In genomic region chr16:65572156-65572555, GRCh38 we compare ENCODE assay signal across 17 cellular contexts.
DNase-seq lines count a peak whose midpoint lies in the region; ATAC-seq, FAIRE-seq and TF ChIP-seq lines count a peak whose summit lies in the region.
"Had no signal": no experiment of that assay in that cellular context is flagged by ENCODE, and none has a peak within 500 bp of the region (broad histone marks: within the 10 kb centered on the region; RNA-seq: fewer than 3 reads in every experiment).

No MANE protein-coding gene starts in this region.

- H3K4me1 ChIP-seq in left lung: no peaks in the 10 kb centered on the region

- no peak for TF ChIP-seq POLR2A in GM12891 (IDR thresholded peaks at IDR 0.05; ENCODE audit: low read depth, low read length)

- intact Hi-C loops in left lung (cut with DNase I): no loop called here

- FAIRE-seq in GM12891 (lab: Jason Lieb, UNC): no peak

- no peaks in the 10 kb centered on the region for H3K36me3 Mint-ChIP-seq in activated naive CD8-positive, alpha-beta T cell treated with anti-CD3 and anti-CD28 coated beads for 36 hours
- no peaks in the 10 kb centered on the region for H3K36me3 Mint-ChIP-seq in activated naive CD8-positive, alpha-beta T cell treated with anti-CD3 and anti-CD28 coated beads, Interleukin-2, amount 50 U/mL, for 24 hours (ENCODE audit: low read depth)
- H3K36me3 Mint-ChIP-seq: activated naive CD8-positive, alpha-beta T cell; CD4-positive, alpha-beta memory T cell; IgD-negative memory B cell; stimulated activated naive B cell treated with anti-CD40 and anti-IgM and Interleukin-4, amounts not matched to agents 10 μg/mL and 1 μg/mL and 100 μg/mL, for 72 hours had no signal

- H3K27ac ChIP-seq in left lung: no peak overlapping the region

- DNase-seq in AG09319 (ENCODE audit: extremely low read depth, low read depth) (peak; percentile 41), LoVo (ENCODE audit: low spot score) (peak; percentile 51), cardiac fibroblast (ENCODE audit: low read depth in 2 of 2) (peak; percentile 78 to 88), left lung (no peak), GM12891 (ENCODE audit: insufficient read length, low spot score) (no peak)
- no peak for DNase-seq in activated naive CD8-positive, alpha-beta T cell treated with anti-CD3 and anti-CD28 coated beads for 36 hours
- no peak for DNase-seq in activated naive CD8-positive, alpha-beta T cell treated with anti-CD3 and anti-CD28 coated beads, Interleukin-2, amount 50 U/mL, for 24 hours
- DNase-seq: CD4-positive, alpha-beta memory T cell; GOT3; hypothalamus; NCI-H1930; NCI-H774; SHP77 treated with DMSO at 0.1 percent for 48 hours; stimulated activated naive B cell treated with anti-CD40 and anti-IgM and Interleukin-4, amounts not matched to agents 10 μg/mL and 1 μg/mL and 100 μg/mL, for 72 hours had no signal

- H3K9me3 Mint-ChIP-seq in activated naive CD8-positive, alpha-beta T cell treated with anti-CD3 and anti-CD28 coated beads for 36 hours: peaks cover 6% of the 10 kb centered on the region
- H3K9me3 Mint-ChIP-seq in activated naive CD8-positive, alpha-beta T cell treated with anti-CD3 and anti-CD28 coated beads, Interleukin-2, amount 50 U/mL, for 24 hours: peaks cover 18% of the 10 kb centered on the region

- no peak overlapping the region for H3K27ac Mint-ChIP-seq in activated naive CD8-positive, alpha-beta T cell treated with anti-CD3 and anti-CD28 coated beads for 36 hours
- H3K27ac Mint-ChIP-seq in activated naive CD8-positive, alpha-beta T cell treated with anti-CD3 and anti-CD28 coated beads, Interleukin-2, amount 50 U/mL, for 24 hours: no peak overlapping the region
- H3K27ac Mint-ChIP-seq: activated naive CD8-positive, alpha-beta T cell; CD4-positive, alpha-beta memory T cell; IgD-negative memory B cell; stimulated activated naive B cell treated with anti-CD40 and anti-IgM and Interleukin-4, amounts not matched to agents 10 μg/mL and 1 μg/mL and 100 μg/mL, for 72 hours had no signal

- no peaks in the 10 kb centered on the region for H3K4me1 Mint-ChIP-seq in activated naive CD8-positive, alpha-beta T cell treated with anti-CD3 and anti-CD28 coated beads for 36 hours
- H3K4me1 Mint-ChIP-seq in activated naive CD8-positive, alpha-beta T cell treated with anti-CD3 and anti-CD28 coated beads, Interleukin-2, amount 50 U/mL, for 24 hours: no peaks in the 10 kb centered on the region
- H3K4me1 Mint-ChIP-seq: CD4-positive, alpha-beta memory T cell; stimulated activated naive B cell treated with anti-CD40 and anti-IgM and Interleukin-4, amounts not matched to agents 10 μg/mL and 1 μg/mL and 100 μg/mL, for 72 hours had no signal

- H3K9me3 ChIP-seq in left lung: no peaks in the 10 kb centered on the region

- H3K27me3 ChIP-seq in left lung: no peaks in the 10 kb centered on the region

- H3K4me3 ChIP-seq in cardiac fibroblast (replicated peaks in 1 of 2; ENCODE audit: low read depth in 2 of 2, low read length in 2 of 2) (no peak overlapping the region), left lung (no peak overlapping the region)

- TF ChIP-seq CTCF in AG09319 (IDR thresholded peaks at IDR 0.05; ENCODE audit: low read depth, low read length) (no peak; the same call in 1 of the 2 replicates), cardiac fibroblast (IDR thresholded peaks at IDR 0.05; ENCODE audit: low read depth, low read length) (peak; percentile 6), left lung (IDR thresholded peaks at IDR 0.05) (no peak)

- H3K36me3 ChIP-seq in left lung: no peaks in the 10 kb centered on the region

- no peak overlapping the region for H3K4me3 Mint-ChIP-seq in activated naive CD8-positive, alpha-beta T cell treated with anti-CD3 and anti-CD28 coated beads for 36 hours
- no peak overlapping the region for H3K4me3 Mint-ChIP-seq in activated naive CD8-positive, alpha-beta T cell treated with anti-CD3 and anti-CD28 coated beads, Interleukin-2, amount 50 U/mL, for 24 hours
- H3K4me3 Mint-ChIP-seq: activated naive CD8-positive, alpha-beta T cell; CD4-positive, alpha-beta memory T cell; IgD-negative memory B cell; stimulated activated naive B cell treated with anti-CD40 and anti-IgM and Interleukin-4, amounts not matched to agents 10 μg/mL and 1 μg/mL and 100 μg/mL, for 72 hours had no signal

- no peaks in the 10 kb centered on the region for H3K27me3 Mint-ChIP-seq in activated naive CD8-positive, alpha-beta T cell treated with anti-CD3 and anti-CD28 coated beads for 36 hours
- no peaks in the 10 kb centered on the region for H3K27me3 Mint-ChIP-seq in activated naive CD8-positive, alpha-beta T cell treated with anti-CD3 and anti-CD28 coated beads, Interleukin-2, amount 50 U/mL, for 24 hours
- H3K27me3 Mint-ChIP-seq: activated naive CD8-positive, alpha-beta T cell; CD4-positive, alpha-beta memory T cell; IgD-negative memory B cell; stimulated activated naive B cell treated with anti-CD40 and anti-IgM and Interleukin-4, amounts not matched to agents 10 μg/mL and 1 μg/mL and 100 μg/mL, for 72 hours had no signal

- ATAC-seq in left lung (peak; percentile 44), GM18498 (IDR thresholded peaks at IDR 0.05; ENCODE audit: unreplicated experiment) (no peak)
- no peak for ATAC-seq in activated naive CD8-positive, alpha-beta T cell treated with anti-CD3 and anti-CD28 coated beads, Interleukin-2, amount 50 U/mL, for 24 hours
- ATAC-seq: stimulated activated naive B cell treated with anti-CD40 and anti-IgM and Interleukin-4, amounts not matched to agents 10 μg/mL and 1 μg/mL and 100 μg/mL, for 72 hours had no signal

TF ChIP-seq in GM12891, 5 proteins besides CTCF, POLR2A, EP300 and RAD21:
- TF ChIP-seq SPI1 (IDR thresholded peaks at IDR 0.05; ENCODE audit: low read depth, low read length): no peak
- TF ChIP-seq PAX5 (IDR thresholded peaks at IDR 0.05; ENCODE audit: insufficient read depth, low read length, severe bottlenecking): no peak
- TF ChIP-seq POU2F2 (IDR thresholded peaks at IDR 0.05; ENCODE audit: low read depth, low read length): no peak
- TF ChIP-seq POLR2AphosphoS5 (IDR thresholded peaks at IDR 0.05; ENCODE audit: low read depth, low read length): no peak
- TF ChIP-seq TAF1 (IDR thresholded peaks at IDR 0.05; ENCODE audit: low read depth, low read length): no peak

Comparison
In these comparisons a context has a peak if more than half of its experiments do, and no peak if none do; other contexts are left out.
1. DNase-seq: peak in AG09319 (single experiment), LoVo (single experiment) and cardiac fibroblast (2 of 2); none in left lung (0 of 2), GM12891 (single experiment), activated naive CD8-positive, alpha-beta T cell treated with anti-CD3 and anti-CD28 coated beads for 36 hours (single experiment) and activated naive CD8-positive, alpha-beta T cell treated with anti-CD3 and anti-CD28 coated beads, Interleukin-2, amount 50 U/mL, for 24 hours (single experiment).